Comparison of ENCODE assay signal across 12 cellular contexts in the genomic region with DNA sequence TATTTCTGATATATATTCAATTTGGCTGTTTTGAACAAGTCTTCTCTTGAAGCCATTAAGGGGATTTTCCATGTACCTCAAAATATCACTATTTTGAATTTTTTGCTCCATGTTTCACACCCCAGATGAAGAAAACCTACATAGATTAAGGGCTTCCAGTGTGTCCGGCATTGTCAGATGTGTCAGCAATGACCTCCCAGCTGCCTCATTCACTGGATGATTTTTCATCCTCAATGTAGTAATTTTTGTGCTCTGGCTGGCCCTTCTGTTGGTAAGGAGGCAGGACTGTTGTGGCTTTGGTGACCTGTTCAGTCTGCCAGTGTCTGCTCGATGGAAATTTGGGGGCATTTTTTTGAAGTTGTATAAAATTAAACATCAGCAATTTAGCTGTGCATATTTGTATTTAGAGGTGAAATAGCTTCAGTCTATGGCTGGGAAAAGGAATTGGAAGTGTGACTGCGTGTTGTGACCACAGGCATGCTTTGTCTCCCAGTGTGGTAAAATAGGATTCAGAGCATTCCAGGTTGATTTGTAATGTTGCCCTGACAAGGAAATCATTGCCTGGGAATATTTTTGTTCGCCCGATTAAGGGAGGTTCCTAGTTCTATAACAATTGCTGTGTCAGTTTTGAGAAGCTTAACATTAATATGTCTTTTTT.
DNase-seq lines count a peak whose midpoint lies in the region; ATAC-seq and TF ChIP-seq lines count a peak whose summit lies in the region.
"Had no signal": no experiment of that assay in that cellular context is flagged by ENCODE, and none has a peak within 500 bp of the region (broad histone marks: within the 10 kb centered on the region; RNA-seq: fewer than 3 reads in every experiment).

No MANE protein-coding gene starts in this region.

- TF ChIP-seq CTCF in AG10803 (conservative IDR thresholded peaks at IDR 0.05; ENCODE audit: low read length): no peak
- TF ChIP-seq CTCF in PC-3 (conservative IDR thresholded peaks at IDR 0.05; ENCODE audit: low read depth, low read length): no peak
- no peak for TF ChIP-seq CTCF in chondrocyte (IDR thresholded peaks at IDR 0.05)
- no peak for TF ChIP-seq CTCF in tibial nerve (IDR thresholded peaks at IDR 0.05)

- no TSS peak for BruUV-seq in PC-3 (replicated peaks; lab: Mats Ljungman, UMichigan)

- POLR2A ChIA-PET in PC-3 (lab: Charles Lee; ENCODE audit: unreplicated experiment): interaction anchor here (0.6 kb wide), 3 partner anchors 704 to 1275 kb away, joined by 4 to 13 read pairs (median 8); no protein-coding TSS in a partner anchor

- ATAC-seq in PC-3: peak; percentile 95
- no peak for ATAC-seq in HG03097 (IDR thresholded peaks at IDR 0.05; ENCODE audit: low FRiP score, unreplicated experiment)
- ATAC-seq: Right ventricle myocardium inferior had no signal

- 87 to 92% methylated on average over 3 to 5 of the region's 5 CpGs for WGBS in mesodermal cell (ENCODE audit: insufficient coverage in 2 of 2), 2 experiments
- WGBS in tibial nerve, 2 donors: 30 to 52% methylated on average over 5 of the region's 5 CpGs

- peak overlapping the region; percentile 97 for H3K27ac Mint-ChIP-seq in chondrocyte (ENCODE audit: unreplicated experiment)
- H3K27ac Mint-ChIP-seq: activated CD4-positive, alpha-beta T cell treated with anti-CD3 and anti-CD28 coated beads, Interleukin-2, amount 10 ng/mL, durations not matched to agents 7 days and 5 days; activated naive CD4-positive, alpha-beta T cell treated with anti-CD3 and anti-CD28 coated beads, Interleukin-2, amount 50 U/mL, for 24 hours had no signal

- CTCF ChIA-PET in PC-3 (lab: Charles Lee): interaction anchor here (0.6 kb wide), 2 partner anchors 15 to 724 kb away, joined by 3 to 4 read pairs; no protein-coding TSS in a partner anchor

- H3K79me2 ChIP-seq in PC-3 (ENCODE audit: low read length): no peaks in the 10 kb centered on the region

- 0 out of 2 replicates have a peak overlapping the region, but pooled peaks have one; percentile 31 for H2AFZ ChIP-seq in PC-3 (ENCODE audit: low read length)

- intact Hi-C loops in PC-3 (cut with micrococcal nuclease): no loop called here

- no peak for TF ChIP-seq POLR2A in tibial nerve (IDR thresholded peaks at IDR 0.05)

- H3K27me3 ChIP-seq in PC-3 (ENCODE audit: low read length) (no peaks in the 10 kb centered on the region), H7 (ENCODE audit: control insufficient read depth, insufficient read depth, low read length) (no peaks in the 10 kb centered on the region), tibial nerve (no peaks in the 10 kb centered on the region)

- H3K4me1 Mint-ChIP-seq in chondrocyte (ENCODE audit: low read depth): peaks cover 54% of the 10 kb centered on the region
- H3K4me1 Mint-ChIP-seq: activated CD4-positive, alpha-beta T cell treated with anti-CD3 and anti-CD28 coated beads, Interleukin-2, amount 10 ng/mL, durations not matched to agents 7 days and 5 days; activated naive CD4-positive, alpha-beta T cell treated with anti-CD3 and anti-CD28 coated beads, Interleukin-2, amount 50 U/mL, for 24 hours had no signal

- H3K4me1 ChIP-seq in PC-3 (ENCODE audit: insufficient read depth, low read length): peaks cover 23% of the 10 kb centered on the region
- peaks cover 10% of the 10 kb centered on the region for H3K4me1 ChIP-seq in mesodermal cell (ENCODE audit: control insufficient read depth, insufficient read depth, low read length, poor library complexity, severe bottlenecking)
- peaks cover 0 to 39% (median 5%) of the 10 kb centered on the region in 4 donors for H3K4me1 ChIP-seq in tibial nerve

- no peak for TF ChIP-seq EP300 in tibial nerve (IDR thresholded peaks at IDR 0.05)

- no peak overlapping the region for H3K9ac ChIP-seq in PC-3 (ENCODE audit: low read length)

- H3K4me2 ChIP-seq in PC-3 (ENCODE audit: low read length): peak overlapping the region; percentile 60

- H3K9me3 ChIP-seq in PC-3 (ENCODE audit: low read length): no peaks in the 10 kb centered on the region
- no peaks in the 10 kb centered on the region for H3K9me3 ChIP-seq in mesodermal cell (ENCODE audit: control insufficient read depth, low read length)
- H3K9me3 ChIP-seq in tibial nerve: peaks cover 0 to 11% (median 0%) of the 10 kb centered on the region in 4 donors

- no peaks in the 10 kb centered on the region for H3K27me3 Mint-ChIP-seq in chondrocyte (ENCODE audit: low read depth)

- peak overlapping the region; percentile 39 for H3K4me3 Mint-ChIP-seq in chondrocyte (ENCODE audit: unreplicated experiment)
- H3K4me3 Mint-ChIP-seq: activated CD4-positive, alpha-beta T cell treated with anti-CD3 and anti-CD28 coated beads, Interleukin-2, amount 10 ng/mL, durations not matched to agents 7 days and 5 days; activated naive CD4-positive, alpha-beta T cell treated with anti-CD3 and anti-CD28 coated beads, Interleukin-2, amount 50 U/mL, for 24 hours had no signal

- H3K36me3 ChIP-seq in PC-3 (ENCODE audit: low read depth, low read length) (no peaks in the 10 kb centered on the region), mesodermal cell (ENCODE audit: control insufficient read depth, insufficient read depth, low read length) (no peaks in the 10 kb centered on the region), H7 (replicated peaks; ENCODE audit: control insufficient read depth, insufficient read depth, low read length) (no peaks in the 10 kb centered on the region), tibial nerve (peaks cover 0 to 21% (median 0%) of the 10 kb centered on the region in 3 donors)

- H3K9me2 ChIP-seq in PC-3 (replicated peaks; ENCODE audit: low read length): no peaks in the 10 kb centered on the region

- peak overlapping the region; percentile 72 for H3K27ac ChIP-seq in PC-3 (ENCODE audit: low read length)
- H3K27ac ChIP-seq in mesodermal cell (ENCODE audit: low read depth, low read length, severe bottlenecking): peak overlapping the region; percentile 71
- H3K27ac ChIP-seq in tibial nerve: peak overlapping the region in 2 of 4 donors; percentile 57 to 73

- H3K4me3 ChIP-seq in AG10803 (ENCODE audit: low read length) (peak overlapping the region; percentile 29), PC-3 (ENCODE audit: low read length) (no peak overlapping the region; the same call in 1 of the 2 replicates), mesodermal cell (ENCODE audit: extremely low read depth, insufficient read depth, low read length, poor library complexity, severe bottlenecking) (no peak overlapping the region), H7 (ENCODE audit: insufficient read depth, low read depth, low read length) (no peak overlapping the region), tibial nerve (no peak overlapping the region)

- H3K36me3 Mint-ChIP-seq in chondrocyte (ENCODE audit: low read depth): no peaks in the 10 kb centered on the region
- H3K36me3 Mint-ChIP-seq: activated naive CD4-positive, alpha-beta T cell treated with anti-CD3 and anti-CD28 coated beads, Interleukin-2, amount 50 U/mL, for 24 hours had no signal

- H3F3A ChIP-seq in PC-3 (ENCODE audit: low read length, unreplicated experiment): no peaks in the 10 kb centered on the region

- no peaks in the 10 kb centered on the region for H3K9me3 Mint-ChIP-seq in chondrocyte (ENCODE audit: low read depth)
- H3K9me3 Mint-ChIP-seq: activated CD4-positive, alpha-beta T cell treated with anti-CD3 and anti-CD28 coated beads, Interleukin-2, amount 10 ng/mL, durations not matched to agents 7 days and 5 days; activated naive CD4-positive, alpha-beta T cell treated with anti-CD3 and anti-CD28 coated beads, Interleukin-2, amount 50 U/mL, for 24 hours had no signal

- H4K20me1 ChIP-seq in PC-3 (ENCODE audit: low read length): no peaks in the 10 kb centered on the region

- DNase-seq in AG10803 (ENCODE audit: low read depth) (peak; percentile 99), PC-3 (peak; percentile 87), chondrocyte (ENCODE audit: low spot score) (no peak), H7 (no peak), tibial nerve (ENCODE audit: low spot score in 2 of 2) (no peak)
- no peak for DNase-seq in central memory CD4-positive, alpha-beta T cell
- DNase-seq: activated CD4-positive, alpha-beta T cell treated with anti-CD3 and anti-CD28 coated beads, Interleukin-2, amount 10 ng/mL, durations not matched to agents 7 days and 5 days; stimulated activated CD4-positive, alpha-beta T cell treated with anti-CD3 and anti-CD28 coated beads, Interleukin-1b, Interleukin-23, amount 100 ng/mL, for 48 hours had no signal

Comparison
In these comparisons a context has a peak if more than half of its experiments do, and no peak if none do; other contexts are left out.
1. DNase-seq: peak in AG10803 (single experiment) and PC-3 (single experiment); none in chondrocyte (single experiment), central memory CD4-positive, alpha-beta T cell (single experiment), H7 (single experiment) and tibial nerve (0 of 2).